1 cellular context compared by ENCODE assay signal in genomic region chr6:108872001-108872974, GRCh38.
TF ChIP-seq lines count a peak whose summit lies in the region.

No MANE protein-coding gene starts in this region.

TF ChIP-seq in IMR-90, 13 proteins besides CTCF, POLR2A, EP300 and RAD21:
- TF ChIP-seq CEBPB (IDR thresholded peaks at IDR 0.05; ENCODE audit: low read depth, low read length) (no peak), FOS (IDR thresholded peaks at IDR 0.05; ENCODE audit: low read depth, low read length) (no peak)
- TF ChIP-seq, protein P1, sequence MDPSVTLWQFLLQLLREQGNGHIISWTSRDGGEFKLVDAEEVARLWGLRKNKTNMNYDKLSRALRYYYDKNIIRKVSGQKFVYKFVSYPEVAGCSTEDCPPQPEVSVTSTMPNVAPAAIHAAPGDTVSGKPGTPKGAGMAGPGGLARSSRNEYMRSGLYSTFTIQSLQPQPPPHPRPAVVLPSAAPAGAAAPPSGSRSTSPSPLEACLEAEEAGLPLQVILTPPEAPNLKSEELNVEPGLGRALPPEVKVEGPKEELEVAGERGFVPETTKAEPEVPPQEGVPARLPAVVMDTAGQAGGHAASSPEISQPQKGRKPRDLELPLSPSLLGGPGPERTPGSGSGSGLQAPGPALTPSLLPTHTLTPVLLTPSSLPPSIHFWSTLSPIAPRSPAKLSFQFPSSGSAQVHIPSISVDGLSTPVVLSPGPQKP (IDR thresholded peaks at IDR 0.05; ENCODE audit: borderline replicate concordance, low read depth, low read length) = no peak
